ENCODE assay signal across 1 cellular context in the genomic region with DNA sequence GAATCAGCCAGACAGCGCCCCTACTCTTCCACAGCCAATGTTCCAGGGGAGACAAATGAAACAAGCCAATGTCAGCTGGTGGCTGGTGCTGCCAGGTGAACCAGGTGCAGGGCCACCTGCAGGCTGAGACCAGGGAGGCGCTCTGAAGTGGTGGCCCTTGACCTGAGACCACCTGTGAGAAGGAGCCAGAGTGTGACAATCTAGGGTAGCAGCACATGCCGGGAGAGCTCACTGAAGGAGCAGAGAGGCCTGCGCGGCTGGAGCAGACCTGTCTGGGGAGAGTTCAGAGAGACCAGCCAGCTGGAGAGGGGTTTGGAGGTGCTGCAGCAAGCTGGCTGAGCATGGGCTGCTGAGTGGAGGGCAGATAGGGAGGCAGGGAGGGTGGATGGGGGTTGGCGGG.
TF ChIP-seq lines count a peak whose summit lies in the region.

No MANE protein-coding gene starts in this region.

TF ChIP-seq in neural cell, 6 proteins besides CTCF, POLR2A, EP300 and RAD21 (continued from another document):
- TF ChIP-seq, protein P1, sequence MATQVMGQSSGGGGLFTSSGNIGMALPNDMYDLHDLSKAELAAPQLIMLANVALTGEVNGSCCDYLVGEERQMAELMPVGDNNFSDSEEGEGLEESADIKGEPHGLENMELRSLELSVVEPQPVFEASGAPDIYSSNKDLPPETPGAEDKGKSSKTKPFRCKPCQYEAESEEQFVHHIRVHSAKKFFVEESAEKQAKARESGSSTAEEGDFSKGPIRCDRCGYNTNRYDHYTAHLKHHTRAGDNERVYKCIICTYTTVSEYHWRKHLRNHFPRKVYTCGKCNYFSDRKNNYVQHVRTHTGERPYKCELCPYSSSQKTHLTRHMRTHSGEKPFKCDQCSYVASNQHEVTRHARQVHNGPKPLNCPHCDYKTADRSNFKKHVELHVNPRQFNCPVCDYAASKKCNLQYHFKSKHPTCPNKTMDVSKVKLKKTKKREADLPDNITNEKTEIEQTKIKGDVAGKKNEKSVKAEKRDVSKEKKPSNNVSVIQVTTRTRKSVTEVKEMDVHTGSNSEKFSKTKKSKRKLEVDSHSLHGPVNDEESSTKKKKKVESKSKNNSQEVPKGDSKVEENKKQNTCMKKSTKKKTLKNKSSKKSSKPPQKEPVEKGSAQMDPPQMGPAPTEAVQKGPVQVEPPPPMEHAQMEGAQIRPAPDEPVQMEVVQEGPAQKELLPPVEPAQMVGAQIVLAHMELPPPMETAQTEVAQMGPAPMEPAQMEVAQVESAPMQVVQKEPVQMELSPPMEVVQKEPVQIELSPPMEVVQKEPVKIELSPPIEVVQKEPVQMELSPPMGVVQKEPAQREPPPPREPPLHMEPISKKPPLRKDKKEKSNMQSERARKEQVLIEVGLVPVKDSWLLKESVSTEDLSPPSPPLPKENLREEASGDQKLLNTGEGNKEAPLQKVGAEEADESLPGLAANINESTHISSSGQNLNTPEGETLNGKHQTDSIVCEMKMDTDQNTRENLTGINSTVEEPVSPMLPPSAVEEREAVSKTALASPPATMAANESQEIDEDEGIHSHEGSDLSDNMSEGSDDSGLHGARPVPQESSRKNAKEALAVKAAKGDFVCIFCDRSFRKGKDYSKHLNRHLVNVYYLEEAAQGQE (IDR thresholded peaks at IDR 0.05; ENCODE audit: borderline replicate concordance): no peak
